Comparison of ENCODE assay signal across 15 cellular contexts in the genomic region with DNA sequence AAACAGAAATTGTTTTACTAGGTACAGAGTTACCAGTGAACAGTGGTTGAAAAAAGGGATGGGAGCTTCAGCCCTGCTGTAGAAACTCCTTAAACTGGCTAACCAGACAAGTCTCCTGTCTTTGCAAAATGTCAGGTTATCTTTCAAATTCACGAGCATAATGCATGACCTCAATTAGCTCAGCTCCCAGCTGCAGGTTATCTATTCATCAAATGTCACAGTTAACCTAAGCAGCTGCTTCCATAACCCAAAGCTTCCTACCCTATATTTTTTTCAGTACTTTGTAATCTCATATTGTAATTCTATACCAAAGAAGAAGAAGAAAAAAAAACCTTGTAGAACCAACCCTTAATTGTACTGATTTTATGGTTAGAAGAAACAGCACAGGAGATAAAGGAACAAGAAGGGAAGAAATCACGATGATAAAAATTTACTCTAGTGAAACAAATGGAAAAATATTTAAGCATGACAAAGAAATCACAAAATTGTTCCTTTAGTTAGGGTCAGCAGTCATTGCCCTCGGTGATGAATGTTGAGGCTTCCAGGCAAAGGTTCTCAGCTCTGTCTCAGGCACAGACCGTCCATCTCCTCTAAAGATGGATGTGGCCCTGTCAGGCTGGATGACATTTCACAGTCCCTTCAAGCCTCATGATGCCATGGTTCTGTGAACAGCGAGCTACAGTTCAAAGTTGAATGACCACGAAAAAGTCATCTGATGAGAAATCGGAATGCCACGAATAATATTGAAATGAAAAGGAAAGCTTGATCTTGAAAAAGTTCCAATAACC.
"Had no signal": no experiment of that assay in that cellular context is flagged by ENCODE, and none has a peak within 500 bp of the region (broad histone marks: within the 10 kb centered on the region; RNA-seq: fewer than 3 reads in every experiment).

No MANE protein-coding gene starts in this region.

- H3K27me3 Mint-ChIP-seq: dendritic cell treated with granulocyte-macrophage colony-stimulating factor and Interleukin-4, amounts not matched to agents 40 ng/mL and 50 ng/mL, for 4 days; stimulated activated naive CD8-positive, alpha-beta T cell treated with anti-CD3 and anti-CD28 coated beads, Interleukin-15, Interleukin-2, amounts not matched to agents 100 ng/mL and 50 ng/mL, for 24 hours had no signal

- ATAC-seq: activated CD4-positive, CD25-positive, alpha-beta regulatory T cell treated with anti-CD3 and anti-CD28 coated beads, Interleukin-2, amount 50 U/mL, for 24 hours; effector memory CD8-positive, alpha-beta T cell; gastroesophageal sphincter had no signal

- H3K4me3 Mint-ChIP-seq: activated naive CD4-positive, alpha-beta T cell treated with anti-CD3 and anti-CD28 coated beads, Interleukin-2, amount 50 U/mL, for 24 hours; dendritic cell treated with granulocyte-macrophage colony-stimulating factor and Interleukin-4, amounts not matched to agents 40 ng/mL and 50 ng/mL, for 4 days; effector memory CD8-positive, alpha-beta T cell; nephron progenitor cell; stimulated activated naive CD8-positive, alpha-beta T cell treated with anti-CD3 and anti-CD28 coated beads, Interleukin-15, Interleukin-2, amounts not matched to agents 100 ng/mL and 50 ng/mL, for 24 hours had no signal

- H3K4me1 Mint-ChIP-seq: activated naive CD4-positive, alpha-beta T cell treated with anti-CD3 and anti-CD28 coated beads, Interleukin-2, amount 50 U/mL, for 24 hours had no signal

- H3K27ac Mint-ChIP-seq: activated naive CD4-positive, alpha-beta T cell treated with anti-CD3 and anti-CD28 coated beads, Interleukin-2, amount 50 U/mL, for 24 hours; dendritic cell treated with granulocyte-macrophage colony-stimulating factor and Interleukin-4, amounts not matched to agents 40 ng/mL and 50 ng/mL, for 4 days; effector memory CD8-positive, alpha-beta T cell; nephron progenitor cell; stimulated activated naive CD8-positive, alpha-beta T cell treated with anti-CD3 and anti-CD28 coated beads, Interleukin-15, Interleukin-2, amounts not matched to agents 100 ng/mL and 50 ng/mL, for 24 hours had no signal

- H3K9me3 Mint-ChIP-seq: activated naive CD4-positive, alpha-beta T cell treated with anti-CD3 and anti-CD28 coated beads, Interleukin-2, amount 50 U/mL, for 24 hours; dendritic cell treated with granulocyte-macrophage colony-stimulating factor and Interleukin-4, amounts not matched to agents 40 ng/mL and 50 ng/mL, for 4 days; nephron progenitor cell; stimulated activated naive CD8-positive, alpha-beta T cell treated with anti-CD3 and anti-CD28 coated beads, Interleukin-15, Interleukin-2, amounts not matched to agents 100 ng/mL and 50 ng/mL, for 24 hours had no signal

- H3K36me3 Mint-ChIP-seq: activated naive CD4-positive, alpha-beta T cell treated with anti-CD3 and anti-CD28 coated beads, Interleukin-2, amount 50 U/mL, for 24 hours had no signal

- DNase-seq: activated T-cell treated with anti-CD3 and anti-CD28 coated beads, Interleukin-2, amount 50 U/mL, for 1 hour; brain microvascular endothelial cell; effector memory CD8-positive, alpha-beta T cell; left ventricle myocardium inferior; mesenchymal stem cell; nephron progenitor cell; sigmoid colon; stimulated activated CD4-positive, alpha-beta T cell treated with anti-CD3 and anti-CD28 coated beads, Interleukin-12 subunit alpha, Interleukin-12 subunit beta, amount 100 ng/mL, for 4 hours; stimulated activated CD4-positive, alpha-beta T cell treated with anti-CD3 and anti-CD28 coated beads, Interleukin-2, amount 100 ng/mL, for 48 hours; testis had no signal
